Comparison of ENCODE assay signal across 20 cellular contexts in the genomic region with DNA sequence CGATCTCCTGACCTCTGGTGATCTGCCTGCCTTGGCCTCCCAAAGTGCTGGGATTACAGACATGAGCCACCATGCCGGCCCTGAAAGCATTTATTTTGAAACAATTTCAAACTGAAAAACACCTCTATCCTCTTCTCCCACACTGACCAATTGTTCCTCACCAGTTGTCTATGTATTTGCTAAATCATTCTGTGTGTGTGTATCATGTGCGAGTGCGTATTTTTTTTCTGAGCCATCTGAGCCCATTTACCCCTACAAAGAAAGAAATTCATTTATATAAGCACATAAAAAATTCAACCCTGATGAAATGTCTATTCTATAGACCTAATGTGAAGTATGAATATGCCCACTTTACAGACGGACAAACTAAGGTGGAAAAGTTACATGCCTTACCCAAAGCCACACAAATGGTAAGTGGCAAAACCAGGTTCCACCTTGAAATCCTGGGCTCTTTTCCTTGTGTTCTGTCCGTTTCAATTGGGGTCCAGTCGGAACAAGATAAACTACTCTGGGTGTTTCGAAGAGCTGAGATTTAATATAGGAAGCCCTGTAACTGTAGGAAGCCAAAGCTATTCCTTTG. TPM values are rescaled to one million over a fixed set of nuclear protein-coding genes. Genes with fewer than 3 reads are reported as not detected.
A peak's percentile ranks its signal among the peaks of the same experiment; 100 is the strongest.
DNase-seq lines count a peak whose midpoint lies in the region; ATAC-seq and TF ChIP-seq lines count a peak whose summit lies in the region.
"Had no signal": no experiment of that assay in that cellular context is flagged by ENCODE, and none has a peak within 500 bp of the region (broad histone marks: within the 10 kb centered on the region; RNA-seq: fewer than 3 reads in every experiment).

No MANE protein-coding gene starts in this region.

- H3K4me2 ChIP-seq in fibroblast of lung (ENCODE audit: extremely low read depth, insufficient read depth, low read length), result no peak overlapping the region

- peak overlapping the region; percentile 77 for H3K27ac ChIP-seq in fibroblast of lung (ENCODE audit: insufficient read depth, low read length)
- H3K27ac ChIP-seq: upper lobe of right lung had no signal

- H3K9ac ChIP-seq in fibroblast of lung (ENCODE audit: insufficient read depth, low read length), result no peak overlapping the region

- no peak overlapping the region for H2AFZ ChIP-seq in fibroblast of lung (ENCODE audit: low read length)

- H3K36me3 Mint-ChIP-seq in T-helper 1 cell treated with Interleukin-12 subunit alpha and Interleukin-12 subunit beta and Interleukin-4 antibody, amounts not matched to agents 30 μg/mL and 1 μg/mL, for 36 hours (ENCODE audit: low read depth), result no peaks in the 10 kb centered on the region
- no peaks in the 10 kb centered on the region for H3K36me3 Mint-ChIP-seq in stimulated activated naive CD8-positive, alpha-beta T cell treated with anti-CD3 and anti-CD28 coated beads, Interleukin-15, Interleukin-2, amounts not matched to agents 100 ng/mL and 50 ng/mL, for 24 hours (ENCODE audit: low read depth)
- H3K36me3 Mint-ChIP-seq: activated naive CD4-positive, alpha-beta T cell treated with anti-CD3 and anti-CD28 coated beads, Interleukin-2, amount 10 ng/mL, durations not matched to agents 7 days and 5 days; brain had no signal

- H4K20me1 ChIP-seq in fibroblast of lung (ENCODE audit: control insufficient read depth, extremely low read depth, insufficient read depth, low read length), result no peaks in the 10 kb centered on the region

- H3K9me3 ChIP-seq in fibroblast of lung (ENCODE audit: control insufficient read depth, insufficient read depth, low read depth, low read length), result no peaks in the 10 kb centered on the region
- H3K9me3 ChIP-seq: upper lobe of right lung had no signal

- peaks cover 11% of the 10 kb centered on the region for H3K27me3 Mint-ChIP-seq in T-helper 1 cell treated with Interleukin-12 subunit alpha and Interleukin-12 subunit beta and Interleukin-4 antibody, amounts not matched to agents 30 μg/mL and 1 μg/mL, for 36 hours (ENCODE audit: low read depth)
- peaks cover 15% of the 10 kb centered on the region for H3K27me3 Mint-ChIP-seq in stimulated activated naive CD8-positive, alpha-beta T cell treated with anti-CD3 and anti-CD28 coated beads, Interleukin-15, Interleukin-2, amounts not matched to agents 100 ng/mL and 50 ng/mL, for 24 hours

- H3K4me1 ChIP-seq in fibroblast of lung (ENCODE audit: control insufficient read depth, extremely low read depth, insufficient read depth, low read length), result peaks cover 19% of the 10 kb centered on the region

- H3K79me2 ChIP-seq in fibroblast of lung (ENCODE audit: control insufficient read depth, insufficient read depth, low read length), result no peaks in the 10 kb centered on the region

- H3K27me3 ChIP-seq in fibroblast of lung (ENCODE audit: control insufficient read depth, insufficient read depth, low read length), result no peaks in the 10 kb centered on the region

- no peaks in the 10 kb centered on the region for H3K9me3 Mint-ChIP-seq in T-helper 1 cell treated with Interleukin-12 subunit alpha and Interleukin-12 subunit beta and Interleukin-4 antibody, amounts not matched to agents 30 μg/mL and 1 μg/mL, for 36 hours
- no peaks in the 10 kb centered on the region for H3K9me3 Mint-ChIP-seq in stimulated activated naive CD8-positive, alpha-beta T cell treated with anti-CD3 and anti-CD28 coated beads, Interleukin-15, Interleukin-2, amounts not matched to agents 100 ng/mL and 50 ng/mL, for 24 hours
- H3K9me3 Mint-ChIP-seq: activated naive CD4-positive, alpha-beta T cell treated with anti-CD3 and anti-CD28 coated beads, Interleukin-2, amount 10 ng/mL, durations not matched to agents 7 days and 5 days had no signal

- no peak for TF ChIP-seq CTCF in fibroblast of lung (conservative IDR thresholded peaks at IDR 0.05 in 1 of 2, IDR thresholded peaks at IDR 0.05 in 1 of 2; ENCODE audit: low read depth in 1 of 2, low read length in 2 of 2)

- H3K36me3 ChIP-seq in fibroblast of lung (ENCODE audit: control insufficient read depth, insufficient read depth, low read length), result no peaks in the 10 kb centered on the region
- H3K36me3 ChIP-seq: upper lobe of right lung had no signal

- H3K27ac Mint-ChIP-seq in T-helper 1 cell treated with Interleukin-12 subunit alpha and Interleukin-12 subunit beta and Interleukin-4 antibody, amounts not matched to agents 30 μg/mL and 1 μg/mL, for 36 hours, result peak overlapping the region; percentile 76
- H3K27ac Mint-ChIP-seq in stimulated activated naive CD8-positive, alpha-beta T cell treated with anti-CD3 and anti-CD28 coated beads, Interleukin-15, Interleukin-2, amounts not matched to agents 100 ng/mL and 50 ng/mL, for 24 hours, result peak overlapping the region; percentile 96
- H3K27ac Mint-ChIP-seq: brain had no signal

- DNase-seq in T-helper 1 cell, result no peak
- no peak for DNase-seq in stimulated activated naive CD8-positive, alpha-beta T cell treated with anti-CD3 and anti-CD28 coated beads, Interleukin-15, Interleukin-2, amounts not matched to agents 100 U/mL and 50 U/mL, for 24 hours
- DNase-seq in fibroblast of lung (ENCODE audit: low read depth in 2 of 2), result no peak
- no peak for DNase-seq in amniotic stem cell (lab: John Stamatoyannopoulos, UW)
- no peak for DNase-seq in NOMO-1 treated with dmso at 0.1 percent for 144 hours (lab: John Stamatoyannopoulos, UW; ENCODE audit: unreplicated experiment)
- DNase-seq: 8988T, Calu3, glutamatergic neuron, Karpas-422, left cardiac atrium, NCI-H187 treated with DMSO at 0.1 percent for 48 hours, NCI-H748 treated with DMSO at 0.1 percent for 48 hours, OCI-M1, SIG-M5, upper lobe of right lung had no signal

- H3K4me3 Mint-ChIP-seq in T-helper 1 cell treated with Interleukin-12 subunit alpha and Interleukin-12 subunit beta and Interleukin-4 antibody, amounts not matched to agents 30 μg/mL and 1 μg/mL, for 36 hours, result peak overlapping the region; percentile 35
- peak overlapping the region; percentile 60 for H3K4me3 Mint-ChIP-seq in stimulated activated naive CD8-positive, alpha-beta T cell treated with anti-CD3 and anti-CD28 coated beads, Interleukin-15, Interleukin-2, amounts not matched to agents 100 ng/mL and 50 ng/mL, for 24 hours
- H3K4me3 Mint-ChIP-seq: activated naive CD4-positive, alpha-beta T cell treated with anti-CD3 and anti-CD28 coated beads, Interleukin-2, amount 10 ng/mL, durations not matched to agents 7 days and 5 days; brain had no signal

- no peak for ATAC-seq in stimulated activated naive CD8-positive, alpha-beta T cell treated with anti-CD3 and anti-CD28 coated beads, Interleukin-15, Interleukin-2, amounts not matched to agents 100 U/mL and 50 U/mL, for 24 hours
- no peak for ATAC-seq in GM19328 (IDR thresholded peaks at IDR 0.05; ENCODE audit: unreplicated experiment)
- ATAC-seq: left cardiac atrium, upper lobe of right lung had no signal

- H3K4me3 ChIP-seq in fibroblast of lung (replicated peaks in 1 of 4; ENCODE audit: control extremely low read depth in 1 of 4, insufficient read depth in 1 of 4, low read depth in 3 of 4, low read length in 4 of 4), result no peak overlapping the region
- H3K4me3 ChIP-seq: upper lobe of right lung had no signal

- peaks cover 53% of the 10 kb centered on the region for H3K4me1 Mint-ChIP-seq in T-helper 1 cell treated with Interleukin-12 subunit alpha and Interleukin-12 subunit beta and Interleukin-4 antibody, amounts not matched to agents 30 μg/mL and 1 μg/mL, for 36 hours (ENCODE audit: low read depth)
- H3K4me1 Mint-ChIP-seq in stimulated activated naive CD8-positive, alpha-beta T cell treated with anti-CD3 and anti-CD28 coated beads, Interleukin-15, Interleukin-2, amounts not matched to agents 100 ng/mL and 50 ng/mL, for 24 hours (ENCODE audit: low read depth), result peaks cover 71% of the 10 kb centered on the region

RNA-seq across cellular contexts. Expression of a gene that starts 46.8 kb away (rescaled TPM):
- 46.1 and 56.8 TPM in 2 replicates for total RNA-seq in fibroblast of lung
- polyA plus RNA-seq in fibroblast of lung, result 28.9 and 32.5 TPM in 2 replicates
- 67.0 and 78.2 TPM in 2 replicates for polyA plus RNA-seq in fibroblast of lung (2012)
- polyA minus RNA-seq in fibroblast of lung (ENCODE audit: low replicate concordance), result 11.5 and 20.2 TPM in 2 replicates
